Comparison of ENCODE assay signal across 20 cellular contexts in genomic region chr4:124085561-124086180, GRCh38.
"Had no signal": no experiment of that assay in that cellular context is flagged by ENCODE, and none has a peak within 500 bp of the region (broad histone marks: within the 10 kb centered on the region; RNA-seq: fewer than 3 reads in every experiment).

No MANE protein-coding gene starts in this region.

- H3K27ac Mint-ChIP-seq: activated CD4-positive, alpha-beta memory T cell treated with anti-CD3 and anti-CD28 coated beads, Interleukin-2, amount 10 ng/mL, durations not matched to agents 7 days and 5 days; activated naive CD4-positive, alpha-beta T cell treated with anti-CD3 and anti-CD28 coated beads, Interleukin-2, amount 50 U/mL, for 72 hours; nephron progenitor cell; progenitor cell of endocrine pancreas; stimulated activated naive CD8-positive, alpha-beta T cell treated with anti-CD3 and anti-CD28 coated beads, Interleukin-15, Interleukin-2, amounts not matched to agents 100 ng/mL and 50 ng/mL, for 24 hours; WTC11 had no signal

- H3K36me3 Mint-ChIP-seq: activated naive CD4-positive, alpha-beta T cell treated with anti-CD3 and anti-CD28 coated beads, Interleukin-2, amount 50 U/mL, for 72 hours had no signal

- H3K4me3 ChIP-seq: right atrium auricular region, suprapubic skin had no signal

- H3K27me3 Mint-ChIP-seq: activated CD4-positive, alpha-beta memory T cell treated with anti-CD3 and anti-CD28 coated beads, Interleukin-2, amount 10 ng/mL, durations not matched to agents 7 days and 5 days; progenitor cell of endocrine pancreas; stimulated activated naive CD8-positive, alpha-beta T cell treated with anti-CD3 and anti-CD28 coated beads, Interleukin-15, Interleukin-2, amounts not matched to agents 100 ng/mL and 50 ng/mL, for 24 hours had no signal

- H3K9me3 Mint-ChIP-seq: activated CD4-positive, alpha-beta memory T cell treated with anti-CD3 and anti-CD28 coated beads, Interleukin-2, amount 10 ng/mL, durations not matched to agents 7 days and 5 days; stimulated activated naive CD8-positive, alpha-beta T cell treated with anti-CD3 and anti-CD28 coated beads, Interleukin-15, Interleukin-2, amounts not matched to agents 100 ng/mL and 50 ng/mL, for 24 hours had no signal

- H3K4me1 Mint-ChIP-seq: activated CD4-positive, alpha-beta memory T cell treated with anti-CD3 and anti-CD28 coated beads, Interleukin-2, amount 10 ng/mL, durations not matched to agents 7 days and 5 days had no signal

- DNase-seq: activated CD4-positive, alpha-beta memory T cell treated with anti-CD3 and anti-CD28 coated beads, Interleukin-2, amount 10 ng/mL, durations not matched to agents 7 days and 5 days; activated CD4-positive, alpha-beta T cell treated with anti-CD3 and anti-CD28 coated beads for 4 hours; activated effector memory CD4-positive, alpha-beta T cell treated with Interleukin-2 at 50 U/mL for 16 hours; activated T-cell treated with anti-CD3 and anti-CD28 coated beads, Interleukin-2, amount 50 U/mL, for 4 hours; amygdala; erythroblast; foreskin fibroblast; kidney glomerular epithelial cell; nephron progenitor cell; occipital lobe; small intestine; stimulated activated CD4-positive, alpha-beta T cell treated with anti-CD3 and anti-CD28 coated beads, Interleukin-4, amount 100 ng/mL, for 4 hours; stimulated activated CD8-positive, alpha-beta memory T cell treated with anti-CD3 and anti-CD28 coated beads, Interleukin-4, amount 100 ng/mL, for 48 hours; trophoblast cell had no signal

- H3K4me3 Mint-ChIP-seq: activated CD4-positive, alpha-beta memory T cell treated with anti-CD3 and anti-CD28 coated beads, Interleukin-2, amount 10 ng/mL, durations not matched to agents 7 days and 5 days; activated T-cell treated with anti-CD3 and anti-CD28 coated beads, Interleukin-2, amount 50 U/mL, for 4 hours; nephron progenitor cell; stimulated activated naive CD8-positive, alpha-beta T cell treated with anti-CD3 and anti-CD28 coated beads, Interleukin-15, Interleukin-2, amounts not matched to agents 100 ng/mL and 50 ng/mL, for 24 hours; WTC11 had no signal
